ENCODE assay signal across 19 cellular contexts in the genomic region with DNA sequence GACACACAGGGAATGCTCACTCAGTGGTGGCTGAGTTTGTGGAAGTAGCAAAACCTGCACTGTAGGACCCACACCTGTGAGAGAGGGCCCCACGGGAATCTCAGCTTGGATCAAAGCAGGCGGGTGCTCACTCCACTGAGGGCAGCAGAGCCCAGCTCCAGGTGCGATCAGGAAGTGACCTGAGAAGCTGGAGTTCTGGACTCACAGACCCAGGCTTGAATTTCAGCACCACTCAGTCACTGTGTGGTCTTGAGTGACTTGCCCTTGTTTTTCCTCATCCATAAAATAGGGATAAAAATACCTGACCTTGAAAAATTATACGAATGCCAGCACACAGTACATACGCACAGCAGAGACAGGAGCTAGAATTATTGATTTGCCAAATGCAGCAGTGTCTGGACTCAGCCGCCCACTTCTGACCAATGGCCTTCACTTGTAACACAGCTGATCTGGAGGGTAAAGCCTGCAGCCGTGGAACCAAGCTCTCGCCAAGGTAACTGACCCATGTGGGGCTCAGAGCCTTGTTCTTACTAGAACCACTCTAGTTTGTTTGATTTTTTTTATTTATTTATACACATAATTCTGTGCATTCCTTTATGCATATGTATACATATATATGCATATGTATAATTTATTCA. TPM values are rescaled to one million over a fixed set of nuclear protein-coding genes. Genes with fewer than 3 reads are reported as not detected.
DNase-seq lines count a peak whose midpoint lies in the region; ATAC-seq, FAIRE-seq and TF ChIP-seq lines count a peak whose summit lies in the region.
"Had no signal": no experiment of that assay in that cellular context is flagged by ENCODE, and none has a peak within 500 bp of the region (broad histone marks: within the 10 kb centered on the region; RNA-seq: fewer than 3 reads in every experiment).

No MANE protein-coding gene starts in this region.

- H3K4me2 ChIP-seq in HepG2 (ENCODE audit: low read depth, low read length): no peak overlapping the region

- DNase-seq in HepG2 (ENCODE audit: low spot score): no peak
- peak; percentile 30 for DNase-seq in mesenteric fat pad (ENCODE audit: low spot score)
- no peak for DNase-seq in psoas muscle
- DNase-seq in sciatic nerve (ENCODE audit: low spot score): no peak
- no peak for DNase-seq in RPMI8226
- DNase-seq: ACHN; AML-193; Caco-2; CD4-positive, alpha-beta T cell had no signal

- intact Hi-C loops in HepG2 (cut with micrococcal nuclease; ENCODE audit: unreplicated experiment): no loop called here
- intact Hi-C loops in psoas muscle (cut with DNase I): no loop called here
- intact Hi-C loops in sciatic nerve (cut with DNase I): no loop called here

- H3K79me2 ChIP-seq in HepG2 (ENCODE audit: insufficient read depth, low read length): no peaks in the 10 kb centered on the region

- TF ChIP-seq EP300 in HepG2 (IDR thresholded peaks at IDR 0.05; ENCODE audit: low read depth in 2 of 2, low read length in 2 of 2) (no peak), HepG2 (CRISPR knock-in tag; IDR thresholded peaks at IDR 0.05; ENCODE audit: borderline replicate concordance) (no peak)

- ATAC-seq in HepG2 (no peak), psoas muscle (peak; percentile 27 to 49 (median 40)), sciatic nerve (no peak), HG03571 (IDR thresholded peaks at IDR 0.05; ENCODE audit: unreplicated experiment) (no peak)

- H3K9ac ChIP-seq in liver (ENCODE audit: low read depth in 1 of 2, low read length in 2 of 2) (no peak overlapping the region), HepG2 (ENCODE audit: insufficient read depth, low read depth, low read length) (no peak overlapping the region)

- no TSS peak for BruUV-seq in HepG2 (replicated peaks; lab: Mats Ljungman, UMichigan)

- peak overlapping the region in 1 of 2 donors; percentile 49 for H3K27ac ChIP-seq in liver (ENCODE audit: low read depth in 1 of 2, low read length in 2 of 2)
- no peak overlapping the region for H3K27ac ChIP-seq in HepG2 (ENCODE audit: extremely low read length, insufficient read depth, low read length)
- H3K27ac ChIP-seq in psoas muscle: peak overlapping the region; percentile 14
- H3K27ac ChIP-seq: C4-2B, HL-60 had no signal

- H3K27me3 ChIP-seq in liver (ENCODE audit: control insufficient read depth in 4 of 4, insufficient read depth in 4 of 4, low read length in 3 of 4) (no peaks in the 10 kb centered on the region), HepG2 (ENCODE audit: control insufficient read depth in 1 of 2, insufficient read depth in 2 of 2, low read length in 2 of 2) (peaks cover 0 to 3% of the 10 kb centered on the region in 2 experiments; a peak in 1 of 5 replicates), psoas muscle (ENCODE audit: insufficient read depth in 3 of 3, low read length in 2 of 3) (no peaks in the 10 kb centered on the region)

- in situ Hi-C loops in HepG2 (cut with HindIII; ENCODE audit: extremely low pct_ligation_motif_present, low pct_unique_long_range_greater_than_20kb): no loop called here

- TF ChIP-seq CTCF in liver (IDR thresholded peaks at IDR 0.05; ENCODE audit: low read depth, low read length, missing input control) (no peak), HepG2 (CRISPR knock-in tag; IDR thresholded peaks at IDR 0.05) (no peak), psoas muscle (IDR thresholded peaks at IDR 0.05) (no peak)

- H2AFZ ChIP-seq in HepG2 (ENCODE audit: low read length): no peak overlapping the region

- no peak overlapping the region for H3K4me3 ChIP-seq in liver (ENCODE audit: low read depth in 1 of 3, low read length in 3 of 3)
- no peak overlapping the region for H3K4me3 ChIP-seq in HepG2 (replicated peaks in 1 of 3; ENCODE audit: insufficient read depth in 1 of 3, low read depth in 2 of 3, low read length in 3 of 3)
- no peak overlapping the region for H3K4me3 ChIP-seq in psoas muscle
- H3K4me3 ChIP-seq: HAP-1 had no signal

- 58% methylated on average over 8 of the region's 8 CpGs for WGBS in liver
- 46% methylated on average over 6 of the region's 8 CpGs for WGBS in HepG2 (ENCODE audit: low lambda C conversion rate)
- WGBS in psoas muscle, 3 donors: 48 to 78% (median 48%) methylated on average over 8 of the region's 8 CpGs

- FAIRE-seq in HepG2 (lab: Jason Lieb, UNC): no peak
- FAIRE-seq: A204.1, D721Med, G401.6, GM12891, GM19239 had no signal

- POLR2A ChIA-PET in HepG2 (lab: Yijun Ruan, JAX): no interaction called here

- H4K20me1 ChIP-seq in HepG2 (ENCODE audit: insufficient read depth, low read length): no peaks in the 10 kb centered on the region

- no peaks in the 10 kb centered on the region for H3K36me3 ChIP-seq in liver (ENCODE audit: control insufficient read depth in 4 of 4, insufficient read depth in 3 of 4, low read depth in 1 of 4, low read length in 3 of 4)
- H3K36me3 ChIP-seq in HepG2 (replicated peaks in 1 of 2; ENCODE audit: control insufficient read depth in 1 of 2, insufficient read depth in 2 of 2, low read length in 2 of 2): no peaks in the 10 kb centered on the region
- no peaks in the 10 kb centered on the region for H3K36me3 ChIP-seq in psoas muscle (ENCODE audit: insufficient read depth in 1 of 2, low read depth in 1 of 2)
- H3K36me3 ChIP-seq: HAP-1 had no signal

- no peaks in the 10 kb centered on the region for H3K9me3 ChIP-seq in liver (ENCODE audit: control insufficient read depth in 4 of 4, low read length in 3 of 4)
- H3K9me3 ChIP-seq in HepG2 (ENCODE audit: low read length): no peaks in the 10 kb centered on the region
- no peaks in the 10 kb centered on the region for H3K9me3 ChIP-seq in psoas muscle
- H3K9me3 ChIP-seq: Caco-2, HAP-1 had no signal

- CTCF ChIA-PET in HepG2 (lab: Yijun Ruan, JAX; ENCODE audit: low intra/inter-chr PET ratio, low total read pairs): no interaction called here

- peaks cover 0 to 11% (median 5%) of the 10 kb centered on the region in 4 donors for H3K4me1 ChIP-seq in liver (ENCODE audit: control insufficient read depth in 4 of 4, insufficient read depth in 4 of 4, low read length in 3 of 4)
- H3K4me1 ChIP-seq in HepG2 (ENCODE audit: insufficient read depth, low read length): no peaks in the 10 kb centered on the region
- H3K4me1 ChIP-seq in psoas muscle: peaks cover 25% of the 10 kb centered on the region
- H3K4me1 ChIP-seq: Caco-2, HAP-1 had no signal

- no peak for TF ChIP-seq POLR2A in HepG2 (IDR thresholded peaks at IDR 0.05; ENCODE audit: insufficient read depth in 1 of 2, low read depth in 2 of 2, low read length in 2 of 2)

- TF ChIP-seq RAD21 in liver (IDR thresholded peaks at IDR 0.05) (no peak), HepG2 (CRISPR knock-in tag; IDR thresholded peaks at IDR 0.05) (no peak)

TF ChIP-seq in liver, 16 proteins besides CTCF, POLR2A, EP300 and RAD21 (continues in another document):
- TF ChIP-seq FOXA2 (IDR thresholded peaks at IDR 0.05): no peak
- TF ChIP-seq, protein P1, sequence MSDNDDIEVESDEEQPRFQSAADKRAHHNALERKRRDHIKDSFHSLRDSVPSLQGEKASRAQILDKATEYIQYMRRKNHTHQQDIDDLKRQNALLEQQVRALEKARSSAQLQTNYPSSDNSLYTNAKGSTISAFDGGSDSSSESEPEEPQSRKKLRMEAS (IDR thresholded peaks at IDR 0.05): no peak
- no peak for TF ChIP-seq EGR1 (IDR thresholded peaks at IDR 0.05; ENCODE audit: low read depth in 2 of 2)
- no peak for TF ChIP-seq GABPA (IDR thresholded peaks at IDR 0.05 in 1 of 2, conservative IDR thresholded peaks at IDR 0.05 in 1 of 2)
- TF ChIP-seq YY1 (IDR thresholded peaks at IDR 0.05): peak; percentile 15
- no peak for TF ChIP-seq NR2F2 (IDR thresholded peaks at IDR 0.05)

RNA-seq across cellular contexts. Expression of a gene that starts 54.0 kb away (rescaled TPM):
- 10 to 100 TPM in 1 of 2 donors, 1 to 10 TPM in 1; 3.2 to 23.2 TPM for total RNA-seq in liver
- 1 to 10 TPM; 1.1 to 1.8 TPM for polyA plus RNA-seq in liver
- total RNA-seq in HepG2 (2016; rRNA removed; fragmentation: Illumina TruSeq; extraction: Trizol): 0.60 TPM in 2 replicates
- total RNA-seq in HepG2 (2016; cell fraction: cytosol; rRNA removed; fragmentation: Illumina TruSeq; extraction: Trizol; ENCODE audit: low read depth): 0.09 and 0.20 TPM in 2 replicates
- 0.73 and 0.84 TPM in 2 replicates for total RNA-seq in HepG2 (2016; cell fraction: insoluble cytoplasmic fraction; rRNA removed; fragmentation: Illumina TruSeq; extraction: Trizol)
- total RNA-seq in HepG2 (2016; cell fraction: membrane; rRNA removed; fragmentation: Illumina TruSeq; extraction: Trizol): 0.37 and 0.38 TPM in 2 replicates
- total RNA-seq in HepG2 (2016; cell fraction: nucleus; rRNA removed; fragmentation: Illumina TruSeq; extraction: Trizol): 1.8 TPM in 2 replicates
- polyA plus RNA-seq in HepG2 (2011; rRNA removed): 0.09 and 0.14 TPM in 2 replicates
- polyA plus RNA-seq in HepG2 (2011; cell fraction: cytosol; rRNA removed): 0.04 and 0.05 TPM in 2 replicates
- polyA plus RNA-seq in HepG2 (2011; cell fraction: nucleus; rRNA removed): 0.26 and 0.66 TPM in 2 replicates
- 0.05 and 0.24 TPM in 2 replicates for polyA plus RNA-seq in HepG2 (2012)
- polyA plus RNA-seq in HepG2 (2016; cell fraction: cytosol; fragmentation: Illumina TruSeq; extraction: Trizol; ENCODE audit: low read depth): 0.05 and 0.17 TPM in 2 replicates
- 0.32 and 0.46 TPM in 2 replicates for polyA plus RNA-seq in HepG2 (2016; cell fraction: insoluble cytoplasmic fraction; fragmentation: Illumina TruSeq; extraction: Trizol; ENCODE audit: low read depth)
- 0.15 and 0.17 TPM in 2 replicates for polyA plus RNA-seq in HepG2 (2016; cell fraction: membrane; fragmentation: Illumina TruSeq; extraction: Trizol; ENCODE audit: low read depth)
- 1.3 and 1.6 TPM in 2 replicates for polyA plus RNA-seq in HepG2 (2016; cell fraction: nucleus; fragmentation: Illumina TruSeq; extraction: Trizol; ENCODE audit: insufficient read depth, low read depth)
- polyA minus RNA-seq in HepG2 (2011; rRNA and poly(A)+ RNA removed; ENCODE audit: low replicate concordance): 0.16 and 2.6 TPM in 2 replicates
- not detected in 2 replicates for polyA minus RNA-seq in HepG2 (2011; cell fraction: cytosol; rRNA and poly(A)+ RNA removed)
- polyA minus RNA-seq in HepG2 (2011; cell fraction: nucleus; rRNA and poly(A)+ RNA removed): 0.25 and 0.77 TPM in 2 replicates
- total RNA-seq in mesenteric fat pad: 0.64 TPM
- total RNA-seq in psoas muscle: 10 to 100 TPM; 19.4 to 25.3 (median 23.1) TPM
- 10 to 100 TPM in 2 of 3 donors, 1 to 10 TPM in 1; 2.3 to 14.9 (median 10.2) TPM for polyA plus RNA-seq in psoas muscle
- 2.9 TPM for total RNA-seq in sciatic nerve
- total RNA-seq: Caco-2 had no signal

Comparison
In these comparisons a context has a peak if more than half of its experiments do, and no peak if none do; other contexts are left out.
1. ATAC-seq: peak in psoas muscle (4 of 4); none in HepG2 (single experiment), sciatic nerve (single experiment) and HG03571 (single experiment).